ENCODE assay signal across 10 cellular contexts in the genomic region with DNA sequence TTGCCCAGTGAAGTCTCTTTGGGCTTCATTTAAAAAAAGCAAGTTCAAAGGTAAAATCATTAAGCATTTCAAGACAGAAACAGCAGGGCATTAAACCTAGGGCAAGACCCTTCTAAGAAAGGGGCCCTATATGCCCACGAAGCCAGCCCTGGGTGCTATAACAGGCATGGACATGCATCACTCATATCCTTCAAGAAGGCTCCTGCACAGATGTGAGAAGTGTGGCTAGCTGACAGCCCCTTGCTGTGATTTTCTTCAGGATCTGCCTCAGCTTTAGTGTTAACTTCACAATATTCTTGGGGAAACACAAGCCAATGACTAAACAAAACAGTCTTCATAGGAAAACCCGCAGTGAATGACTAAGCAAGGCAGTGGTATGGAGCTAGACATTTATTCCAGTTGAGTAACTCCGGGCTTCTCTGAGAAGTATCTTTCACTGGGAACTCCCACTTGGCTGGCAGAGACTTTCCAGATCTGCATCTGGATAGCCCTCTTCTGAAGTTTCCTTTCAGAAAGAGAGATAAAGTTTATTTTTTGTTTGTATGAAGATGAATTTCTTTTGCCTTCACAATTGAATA. TPM values are rescaled to one million over a fixed set of nuclear protein-coding genes. Genes with fewer than 3 reads are reported as not detected.
DNase-seq lines count a peak whose midpoint lies in the region; ATAC-seq and TF ChIP-seq lines count a peak whose summit lies in the region.
"Had no signal": no experiment of that assay in that cellular context is flagged by ENCODE, and none has a peak within 500 bp of the region (broad histone marks: within the 10 kb centered on the region; RNA-seq: fewer than 3 reads in every experiment).

No MANE protein-coding gene starts in this region.

- no TSS peak for BruUV-seq in mammary epithelial cell (replicated peaks; lab: Mats Ljungman, UMichigan)

- H3K27me3 ChIP-seq in BLaER1 treated with 17β-estradiol and CSF1 and Interleukin-3, amounts not matched to agents 10 nM and 100 nM: peaks cover 54 to 75% (median 64%) of the 10 kb centered on the region in 11 experiments
- H3K27me3 ChIP-seq in mammary epithelial cell (ENCODE audit: insufficient read depth, low read length): peaks cover 3% of the 10 kb centered on the region
- peaks cover 5% of the 10 kb centered on the region for H3K27me3 ChIP-seq in lung (ENCODE audit: control insufficient read depth, insufficient read depth)

- H3K36me3 ChIP-seq in BLaER1 treated with 17β-estradiol and CSF1 and Interleukin-3, amounts not matched to agents 10 nM and 100 nM: no peaks in the 10 kb centered on the region
- H3K36me3 ChIP-seq in mammary epithelial cell (ENCODE audit: insufficient read depth, low read length): no peaks in the 10 kb centered on the region
- no peaks in the 10 kb centered on the region for H3K36me3 ChIP-seq in lung (ENCODE audit: control insufficient read depth in 2 of 2, insufficient read depth in 2 of 2, low read length in 2 of 2)

- peaks cover 7% of the 10 kb centered on the region for H3K27me3 Mint-ChIP-seq in T-helper 17 cell

- WGBS in mammary epithelial cell (ENCODE audit: low coverage, missing lambda C conversion rate): 18% methylated on average over 3 of the region's 3 CpGs
- WGBS in lung, 2 donors: 51 to 55% methylated on average over 3 of the region's 3 CpGs

- dilution Hi-C loops in mammary epithelial cell (cut with HindIII; ENCODE audit: low sequenced_read_pairs): no loop called here

- no peaks in the 10 kb centered on the region for H3K9me3 ChIP-seq in BLaER1 treated with 17β-estradiol and CSF1 and Interleukin-3, amounts not matched to agents 10 nM and 100 nM (replicated peaks in 1 of 11)
- no peaks in the 10 kb centered on the region for H3K9me3 ChIP-seq in mammary epithelial cell (replicated peaks; ENCODE audit: insufficient read depth, low read length)
- H3K9me3 ChIP-seq in lung (ENCODE audit: control insufficient read depth in 2 of 2, insufficient read depth in 1 of 2, low read length in 1 of 2): no peaks in the 10 kb centered on the region
- H3K9me3 ChIP-seq in T-helper 17 cell (ENCODE audit: control insufficient read depth, low read length, poor library complexity, severe bottlenecking): no peaks in the 10 kb centered on the region

- no peaks in the 10 kb centered on the region for H3K36me3 Mint-ChIP-seq in T-helper 17 cell (ENCODE audit: low read depth)

- peaks cover 0 to 35% (median 14%) of the 10 kb centered on the region in 10 experiments; a peak in 12 of 20 replicates for H3K4me1 ChIP-seq in BLaER1 treated with 17β-estradiol and CSF1 and Interleukin-3, amounts not matched to agents 10 nM and 100 nM
- H3K4me1 ChIP-seq in mammary epithelial cell (ENCODE audit: insufficient read depth, low read length): peaks cover 17% of the 10 kb centered on the region
- no peaks in the 10 kb centered on the region for H3K4me1 ChIP-seq in lung (ENCODE audit: control insufficient read depth in 2 of 2, insufficient read depth in 2 of 2, low read length in 2 of 2)

- TF ChIP-seq CTCF in mammary epithelial cell (conservative IDR thresholded peaks at IDR 0.05 in 1 of 2, IDR thresholded peaks at IDR 0.05 in 1 of 2; ENCODE audit: extremely low read depth in 1 of 2, insufficient read depth in 1 of 2, low read depth in 1 of 2, low read length in 2 of 2) (no peak), lung (IDR thresholded peaks at IDR 0.05; ENCODE audit: control extremely low read depth, extremely low read depth) (no peak)

- H3K9ac ChIP-seq in BLaER1 treated with 17β-estradiol and CSF1 and Interleukin-3, amounts not matched to agents 10 nM and 100 nM: peak overlapping the region in 2 of 11 experiments; percentile 5 to 29; a peak in 1 of 22 replicates
- H3K9ac ChIP-seq in mammary epithelial cell (ENCODE audit: insufficient read depth, low read length): peak overlapping the region; percentile 52

- in situ Hi-C loops in KBM-7 (cut with MboI; ENCODE audit: low pct_unique_long_range_greater_than_20kb, low sequenced_read_pairs): no loop called here
- in situ Hi-C loops in mammary epithelial cell (cut with MboI; ENCODE audit: low sequenced_read_pairs in 2 of 2): no loop called here

- ATAC-seq in lung (ENCODE audit: insufficient read depth, low FRiP score) (peak; percentile 41), T-helper 17 cell (no peak)

- H3K27ac ChIP-seq in BLaER1 treated with 17β-estradiol and CSF1 and Interleukin-3, amounts not matched to agents 10 nM and 100 nM: peak overlapping the region in 6 of 11 experiments; percentile 25 to 59 (median 42); a peak in 9 of 22 replicates
- peak overlapping the region; percentile 81 for H3K27ac ChIP-seq in mammary epithelial cell (ENCODE audit: insufficient read depth, low read depth, low read length)
- peak overlapping the region in 1 of 2 donors; percentile 13 for H3K27ac ChIP-seq in lung (ENCODE audit: low read depth in 1 of 2, low read length in 1 of 2)

- intact Hi-C loops in mammary epithelial cell (cut with micrococcal nuclease): no loop called here

- H3K79me2 ChIP-seq in mammary epithelial cell (ENCODE audit: insufficient read depth, low read length): no peaks in the 10 kb centered on the region

- H3K4me2 ChIP-seq in BLaER1 treated with 17β-estradiol and CSF1 and Interleukin-3, amounts not matched to agents 10 nM and 100 nM: peak overlapping the region in 6 of 11 experiments; percentile 4 to 72 (median 62); a peak in 11 of 22 replicates
- H3K4me2 ChIP-seq in mammary epithelial cell (ENCODE audit: insufficient read depth, low read depth, low read length): peak overlapping the region; percentile 33

- peak overlapping the region; percentile 60 for H2AFZ ChIP-seq in mammary epithelial cell (ENCODE audit: low read depth, low read length)

- DNase-seq in KBM-7 (peak; percentile 74), mammary epithelial cell (peak; percentile 89), lung (ENCODE audit: low spot score) (no peak), NCI-H187 (lab: John Stamatoyannopoulos, UW) (no peak), T-helper 17 cell (no peak), inferior parietal cortex (ENCODE audit: extremely low spot score) (no peak), NCI-H748 treated with DMSO at 0.1 percent for 48 hours (lab: John Stamatoyannopoulos, UW) (no peak)
- DNase-seq: DMS 273 treated with DMSO at 0.1 percent for 48 hours, nephron progenitor cell had no signal

- no peak overlapping the region for H3K27ac Mint-ChIP-seq in T-helper 17 cell
- H3K27ac Mint-ChIP-seq: nephron progenitor cell had no signal

- no peak overlapping the region for H3K4me3 Mint-ChIP-seq in T-helper 17 cell
- H3K4me3 Mint-ChIP-seq: nephron progenitor cell had no signal

- H3K4me1 Mint-ChIP-seq in T-helper 17 cell: no peaks in the 10 kb centered on the region
- H3K4me1 Mint-ChIP-seq: nephron progenitor cell had no signal

- H3K4me3 ChIP-seq in BLaER1 treated with 17β-estradiol and CSF1 and Interleukin-3, amounts not matched to agents 10 nM and 100 nM: no peak overlapping the region
- H3K4me3 ChIP-seq in mammary epithelial cell (replicated peaks in 1 of 3; ENCODE audit: insufficient read depth in 1 of 3, low read depth in 2 of 3, low read length in 3 of 3) (no peak overlapping the region), lung (no peak overlapping the region)

- CTCF ChIA-PET in mammary epithelial cell (lab: Charles Lee; ENCODE audit: low non-redundant PET): no interaction called here

- H4K20me1 ChIP-seq in BLaER1 treated with 17β-estradiol and CSF1 and Interleukin-3, amounts not matched to agents 10 nM and 100 nM: no peaks in the 10 kb centered on the region
- H4K20me1 ChIP-seq in mammary epithelial cell (ENCODE audit: insufficient read depth, low read length): no peaks in the 10 kb centered on the region

RNA-seq across cellular contexts. Expression of a gene that starts 11.9 kb away (rescaled TPM):
- total RNA-seq in mammary epithelial cell (10 to 100 TPM; 12.2 to 38.6 TPM), lung (100 to 1,000 TPM; 134 to 187 TPM), T-helper 17 cell (under 1 TPM in 1 of 2 donors, not detected in 1; 0.10 TPM)
- polyA plus RNA-seq in mammary epithelial cell (26.0 TPM), lung (100 to 1,000 TPM in 1 of 2 donors, 10 to 100 TPM in 1; 70.0 to 101 TPM)
- polyA minus RNA-seq in mammary epithelial cell: 61.5 TPM

Comparison
In these comparisons a context has a peak if more than half of its experiments do, and no peak if none do; other contexts are left out.
1. DNase-seq: peak in KBM-7 (single experiment) and mammary epithelial cell (single experiment); none in lung (single experiment), NCI-H187 (0 of 2), T-helper 17 cell (0 of 3), inferior parietal cortex (single experiment) and NCI-H748 treated with DMSO at 0.1 percent for 48 hours (single experiment).
2. RNA of a gene that starts 11.9 kb away (total RNA-seq): 134 to 187 TPM in lung and 12.2 to 38.6 TPM in mammary epithelial cell; 0.10 TPM in T-helper 17 cell; every median in the first group is over 10 times any median in the second.